ENCODE assay signal across 9 cellular contexts in the genomic region with DNA sequence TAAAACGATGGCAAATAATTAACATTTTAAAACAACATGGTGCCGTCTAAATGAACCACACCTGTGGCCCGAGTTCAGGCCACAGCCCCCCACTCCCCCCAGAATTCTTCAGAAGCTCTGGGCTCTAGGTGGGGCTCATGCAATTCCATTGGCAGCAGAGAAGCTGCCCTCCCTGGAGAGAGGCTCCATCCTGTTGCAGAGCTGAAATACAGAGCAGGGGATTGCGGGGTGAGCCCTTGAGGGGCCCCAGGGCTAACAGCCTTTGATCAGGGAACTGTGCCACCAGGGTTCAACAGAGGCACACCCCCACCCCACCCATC.
DNase-seq lines count a peak whose midpoint lies in the region; ATAC-seq and TF ChIP-seq lines count a peak whose summit lies in the region.
"Had no signal": no experiment of that assay in that cellular context is flagged by ENCODE, and none has a peak within 500 bp of the region (broad histone marks: within the 10 kb centered on the region; RNA-seq: fewer than 3 reads in every experiment).

No MANE protein-coding gene starts in this region.

- no peaks in the 10 kb centered on the region for H3K27me3 ChIP-seq in adipocyte (replicated peaks; ENCODE audit: control insufficient read depth, insufficient read depth, low read length)
- H3K27me3 ChIP-seq in tibial nerve = no peaks in the 10 kb centered on the region
- no peaks in the 10 kb centered on the region for H3K27me3 ChIP-seq in testis

- ATAC-seq in activated naive CD4-positive, alpha-beta T cell treated with anti-CD3 and anti-CD28 coated beads, Interleukin-2, amount 50 U/mL, for 72 hours = no peak

- TF ChIP-seq POLR2A in tibial nerve (IDR thresholded peaks at IDR 0.05) (no peak), testis (IDR thresholded peaks at IDR 0.05) (no peak)

- intact Hi-C loops in activated naive CD4-positive, alpha-beta T cell treated with anti-CD3 and anti-CD28 coated beads for 36 hours (cut with micrococcal nuclease) = no loop called here
- intact Hi-C loops in testis (cut with DNase I; ENCODE audit: low total_unique reads) = no loop called here

- no peaks in the 10 kb centered on the region for H3K9me3 Mint-ChIP-seq in activated naive CD4-positive, alpha-beta T cell treated with anti-CD3 and anti-CD28 coated beads for 36 hours
- H3K9me3 Mint-ChIP-seq in activated naive CD4-positive, alpha-beta T cell treated with anti-CD3 and anti-CD28 coated beads, Interleukin-2, amount 50 U/mL, for 72 hours = no peaks in the 10 kb centered on the region

- peaks cover 47% of the 10 kb centered on the region for H3K4me1 ChIP-seq in adipocyte (ENCODE audit: control insufficient read depth, insufficient read depth, low read length)
- peaks cover 38% of the 10 kb centered on the region for H3K4me1 ChIP-seq in mesodermal cell (ENCODE audit: control insufficient read depth, insufficient read depth, low read length, poor library complexity, severe bottlenecking)
- H3K4me1 ChIP-seq in tibial nerve = peaks cover 0 to 67% (median 46%) of the 10 kb centered on the region in 4 donors
- peaks cover 31% of the 10 kb centered on the region for H3K4me1 ChIP-seq in testis

- 76 to 85% methylated on average over 4 of the region's 4 CpGs for WGBS in mesodermal cell (ENCODE audit: insufficient coverage in 2 of 2), 2 experiments
- 34 to 40% methylated on average over 3 to 4 of the region's 4 CpGs for WGBS in tibial nerve, 2 donors
- 52 to 59% methylated on average over 3 to 4 of the region's 4 CpGs for WGBS in testis, 2 donors

- H3K27ac ChIP-seq in mesodermal cell (ENCODE audit: low read depth, low read length, severe bottlenecking) = peak overlapping the region; percentile 84
- H3K27ac ChIP-seq in tibial nerve = peak overlapping the region; percentile 5 to 93 (median 91)
- H3K27ac ChIP-seq in testis = no peak overlapping the region

- DNase-seq in activated naive CD4-positive, alpha-beta T cell treated with anti-CD3 and anti-CD28 coated beads for 36 hours = no peak
- no peak for DNase-seq in activated naive CD4-positive, alpha-beta T cell treated with anti-CD3 and anti-CD28 coated beads, Interleukin-2, amount 50 U/mL, for 72 hours (ENCODE audit: low spot score in 2 of 2)
- DNase-seq in adipocyte (ENCODE audit: low read depth) = peak; percentile 11
- no peak for DNase-seq in tibial nerve (ENCODE audit: low spot score in 2 of 2)
- no peak for DNase-seq in NCI-H526 (lab: John Stamatoyannopoulos, UW)
- no peak for DNase-seq in cerebellum (ENCODE audit: low spot score)
- DNase-seq in testis = no peak
- DNase-seq: RPMI8226 had no signal

- CTCF ChIA-PET in activated naive CD4-positive, alpha-beta T cell treated with anti-CD3 and anti-CD28 coated beads for 36 hours (lab: Charles Lee) = interaction anchor here (1.1 to 1.3 kb wide), 2 partner anchors 12 to 77 kb away, joined by 5 to 10 read pairs; no protein-coding TSS in a partner anchor

- H3K9me3 ChIP-seq in adipocyte (ENCODE audit: control insufficient read depth, low read length) (no peaks in the 10 kb centered on the region), mesodermal cell (ENCODE audit: control insufficient read depth, low read length) (no peaks in the 10 kb centered on the region), tibial nerve (no peaks in the 10 kb centered on the region), testis (no peaks in the 10 kb centered on the region)

- peak overlapping the region; percentile 65 for H3K27ac Mint-ChIP-seq in activated naive CD4-positive, alpha-beta T cell treated with anti-CD3 and anti-CD28 coated beads for 36 hours
- peak overlapping the region in 1 of 2 donors; percentile 48 for H3K27ac Mint-ChIP-seq in activated naive CD4-positive, alpha-beta T cell treated with anti-CD3 and anti-CD28 coated beads, Interleukin-2, amount 50 U/mL, for 72 hours

- peaks cover 48% of the 10 kb centered on the region for H3K4me1 Mint-ChIP-seq in activated naive CD4-positive, alpha-beta T cell treated with anti-CD3 and anti-CD28 coated beads for 36 hours (ENCODE audit: low read depth)

- peak overlapping the region; percentile 87 for H3K9ac ChIP-seq in adipocyte (ENCODE audit: low read length)

- H3K36me3 ChIP-seq in adipocyte (ENCODE audit: control insufficient read depth, insufficient read depth, low read length, severe bottlenecking) (no peaks in the 10 kb centered on the region), mesodermal cell (ENCODE audit: control insufficient read depth, insufficient read depth, low read length) (peaks cover 5% of the 10 kb centered on the region), tibial nerve (peaks cover 0 to 6% (median 0%) of the 10 kb centered on the region in 3 donors), testis (ENCODE audit: low read depth, missing control alignments) (no peaks in the 10 kb centered on the region)

- no peak for TF ChIP-seq CTCF in tibial nerve (IDR thresholded peaks at IDR 0.05)
- TF ChIP-seq CTCF in testis (IDR thresholded peaks at IDR 0.05) = no peak

- H3K4me3 Mint-ChIP-seq in activated naive CD4-positive, alpha-beta T cell treated with anti-CD3 and anti-CD28 coated beads for 36 hours = peak overlapping the region; percentile 73

- TF ChIP-seq EP300 in tibial nerve (IDR thresholded peaks at IDR 0.05) = no peak

- no peaks in the 10 kb centered on the region for H3K36me3 Mint-ChIP-seq in activated naive CD4-positive, alpha-beta T cell treated with anti-CD3 and anti-CD28 coated beads for 36 hours (ENCODE audit: low read depth)
- no peaks in the 10 kb centered on the region for H3K36me3 Mint-ChIP-seq in activated naive CD4-positive, alpha-beta T cell treated with anti-CD3 and anti-CD28 coated beads, Interleukin-2, amount 50 U/mL, for 72 hours

- peak overlapping the region; percentile 25 for H3K4me3 ChIP-seq in adipocyte (ENCODE audit: low read length)
- no peak overlapping the region for H3K4me3 ChIP-seq in mesodermal cell (ENCODE audit: extremely low read depth, insufficient read depth, low read length, poor library complexity, severe bottlenecking)
- H3K4me3 ChIP-seq in tibial nerve = no peak overlapping the region
- H3K4me3 ChIP-seq in testis = no peak overlapping the region

- no peaks in the 10 kb centered on the region for H3K27me3 Mint-ChIP-seq in activated naive CD4-positive, alpha-beta T cell treated with anti-CD3 and anti-CD28 coated beads for 36 hours (ENCODE audit: low read depth)

Comparison
In these comparisons a context has a peak if more than half of its experiments do, and no peak if none do; other contexts are left out.
1. H3K27ac ChIP-seq: peak in mesodermal cell (single experiment) and tibial nerve (4 of 4); none in testis (0 of 2).